ENCODE assay signal across 9 cellular contexts in the genomic region with DNA sequence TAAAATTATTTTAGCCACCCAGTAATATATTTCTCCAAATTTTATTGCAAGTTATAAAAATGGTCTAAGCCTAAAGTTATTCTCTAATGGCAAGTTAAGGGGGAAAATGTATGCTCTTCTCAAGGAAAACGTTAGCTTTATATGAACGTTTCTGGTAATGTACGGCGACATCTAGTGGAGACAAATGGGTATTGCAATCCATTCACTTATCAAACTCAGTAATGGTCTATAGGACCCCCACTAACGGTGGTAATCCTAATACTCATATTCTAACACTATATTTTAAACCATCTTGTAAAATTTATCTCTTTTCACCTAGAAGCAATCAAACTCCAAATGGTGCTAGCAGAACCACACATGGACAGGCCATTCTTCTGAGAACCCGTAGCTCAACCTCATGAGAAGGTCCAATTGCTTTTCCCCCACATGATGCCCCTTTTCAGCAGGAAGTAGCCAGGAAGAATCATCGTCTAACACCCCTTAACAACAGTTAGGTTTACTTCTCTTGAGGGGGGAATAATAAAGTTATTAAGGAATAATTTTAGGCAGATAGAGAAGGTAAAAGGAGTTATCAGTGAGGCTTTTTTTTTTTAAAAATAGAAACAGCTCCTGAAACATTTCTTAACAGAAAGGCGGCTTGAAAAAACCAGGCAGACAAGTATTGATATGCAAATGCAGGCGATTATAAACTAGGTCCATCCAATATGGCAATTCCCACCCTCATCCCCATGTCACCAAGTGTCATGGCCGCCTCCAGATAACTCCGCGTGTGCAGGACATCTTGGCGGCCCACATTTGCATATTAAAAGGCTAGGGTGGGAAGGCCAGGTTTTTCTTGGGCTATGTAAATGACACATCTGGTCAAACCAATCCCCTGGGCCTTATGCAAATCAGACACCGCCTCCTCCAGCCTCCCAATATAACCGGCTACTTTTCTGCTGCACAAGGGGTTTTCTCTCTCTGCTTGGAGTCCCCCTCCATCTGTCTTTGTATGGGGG. TPM values are rescaled to one million over a fixed set of nuclear protein-coding genes. Genes with fewer than 3 reads are reported as not detected.
DNase-seq lines count a peak whose midpoint lies in the region; ATAC-seq lines count a peak whose summit lies in the region.
"Had no signal": no experiment of that assay in that cellular context is flagged by ENCODE, and none has a peak within 500 bp of the region (broad histone marks: within the 10 kb centered on the region; RNA-seq: fewer than 3 reads in every experiment).

No MANE protein-coding gene starts in this region.

- H3K36me3 Mint-ChIP-seq in T-helper 17 cell (ENCODE audit: low read depth), result no peaks in the 10 kb centered on the region
- H3K36me3 Mint-ChIP-seq: IgD-negative memory B cell had no signal

- H3K9me3 ChIP-seq in T-helper 17 cell (ENCODE audit: control insufficient read depth, low read length, poor library complexity, severe bottlenecking), result no peaks in the 10 kb centered on the region

- peak; percentile 7 for DNase-seq in ACHN
- DNase-seq in ELF-1 (ENCODE audit: low read depth, low spot score), result peak; percentile 74
- peak; percentile 24 for DNase-seq in M059J (ENCODE audit: low read depth)
- peak; percentile 56 for DNase-seq in astrocyte of the hippocampus (ENCODE audit: low read depth, low spot score)
- no peak for DNase-seq in left lobe of liver (ENCODE audit: low spot score)
- no peak for DNase-seq in T-helper 17 cell
- DNase-seq in NCI-H146 treated with DMSO at 0.1 percent for 48 hours (lab: John Stamatoyannopoulos, UW; ENCODE audit: unreplicated experiment), result no peak

- in situ Hi-C loops in ACHN (cut with HindIII; ENCODE audit: low pct_ligation_motif_present, low pct_unique_long_range_greater_than_20kb, low sequenced_read_pairs), result no loop called here

- no peaks in the 10 kb centered on the region for H3K27me3 Mint-ChIP-seq in T-helper 17 cell
- H3K27me3 Mint-ChIP-seq: IgD-negative memory B cell had no signal

- no peak overlapping the region for H3K27ac Mint-ChIP-seq in T-helper 17 cell
- H3K27ac Mint-ChIP-seq: IgD-negative memory B cell had no signal

- peak; percentile 62 for ATAC-seq in left lobe of liver
- no peak for ATAC-seq in T-helper 17 cell
- ATAC-seq in HG02759 (IDR thresholded peaks at IDR 0.05; ENCODE audit: unreplicated experiment), result no peak

- no peaks in the 10 kb centered on the region for H3K4me1 Mint-ChIP-seq in T-helper 17 cell

- no peak overlapping the region for H3K4me3 Mint-ChIP-seq in T-helper 17 cell
- H3K4me3 Mint-ChIP-seq: IgD-negative memory B cell had no signal

RNA-seq across cellular contexts. Expression of a gene that starts 35.0 kb away (rescaled TPM):
- total RNA-seq in M059J (2014; rRNA removed; shearing (Covaris generic)), result 3.6 and 4.1 TPM in 2 replicates
- 0.08 TPM for total RNA-seq in left lobe of liver
- total RNA-seq in T-helper 17 cell, result under 1 TPM; 0.44 to 0.57 TPM

Comparison
In these comparisons a context has a peak if more than half of its experiments do, and no peak if none do; other contexts are left out.
1. DNase-seq: peak in ACHN (single experiment), ELF-1 (single experiment), M059J (single experiment) and astrocyte of the hippocampus (single experiment); none in left lobe of liver (single experiment), T-helper 17 cell (0 of 3) and NCI-H146 treated with DMSO at 0.1 percent for 48 hours (single experiment).